1 cellular context compared by ENCODE assay signal in genomic region chr20:50723672-50724071, GRCh38.
A peak's percentile ranks its signal among the peaks of the same experiment; 100 is the strongest.
TF ChIP-seq lines count a peak whose summit lies in the region.

No MANE protein-coding gene starts in this region.

TF ChIP-seq in K562, 482 proteins besides CTCF, POLR2A, EP300 and RAD21:
- no peak for TF ChIP-seq ZNF253 (CRISPR knock-in tag; conservative IDR thresholded peaks at IDR 0.05)
- no peak for TF ChIP-seq CC2D1A (IDR thresholded peaks at IDR 0.05)
- TF ChIP-seq EWSR1 (IDR thresholded peaks at IDR 0.05; ENCODE audit: borderline replicate concordance, low read depth, partially characterized antibody): peak; percentile 34
- TF ChIP-seq ZFP91 (CRISPR knock-in tag; IDR thresholded peaks at IDR 0.05): no peak
- TF ChIP-seq FOXK1 (CRISPR knock-in tag; IDR thresholded peaks at IDR 0.05; ENCODE audit: borderline replicate concordance): no peak
- TF ChIP-seq CREBBP (IDR thresholded peaks at IDR 0.05; ENCODE audit: low read depth, low read length): no peak
- peak in 1 of 3 experiments; percentile 84; a peak in 2 of 6 replicates for TF ChIP-seq ZBTB11 (CRISPR knock-in tag; IDR thresholded peaks at IDR 0.05)
- TF ChIP-seq MEF2A (IDR thresholded peaks at IDR 0.05; ENCODE audit: control insufficient read depth, low read depth, low read length): no peak
